ENCODE assay signal across 20 cellular contexts in genomic region chr15:81315452-81316203, GRCh38. TPM values are rescaled to one million over a fixed set of nuclear protein-coding genes. Genes with fewer than 3 reads are reported as not detected.
DNase-seq lines count a peak whose midpoint lies in the region; ATAC-seq lines count a peak whose summit lies in the region.
"Had no signal": no experiment of that assay in that cellular context is flagged by ENCODE, and none has a peak within 500 bp of the region (broad histone marks: within the 10 kb centered on the region; RNA-seq: fewer than 3 reads in every experiment).

No MANE protein-coding gene starts in this region.

- no peak for DNase-seq in CD4-positive, alpha-beta memory T cell
- DNase-seq in naive thymus-derived CD4-positive, alpha-beta T cell: no peak
- no peak for DNase-seq in C1 segment of cervical spinal cord (lab: John Stamatoyannopoulos, UW)
- no peak for DNase-seq in left cardiac atrium
- no peak for DNase-seq in MG63
- DNase-seq: activated CD8-positive, alpha-beta memory T cell treated with anti-CD3 and anti-CD28 coated beads for 24 hours; AML-193; anterior cingulate cortex; DMS53; NCI-H2171; NK-92 treated with Interleukin-12 subunit alpha and Interleukin-12 subunit beta, amount 100 ng/mL, for 24 hours; stimulated activated CD4-positive, alpha-beta T cell treated with anti-CD3 and anti-CD28 coated beads, Interleukin-4, amount 100 ng/mL, for 4 hours; upper lobe of right lung had no signal

- CTCF ChIA-PET in CD4-positive, alpha-beta memory T cell (lab: Charles Lee; ENCODE audit: partially characterized antibody): interaction anchor here (1.0 to 2.0 kb wide), 2 partner anchors 10 to 19 kb away, joined by 3 to 4 read pairs; no protein-coding TSS in a partner anchor
- CTCF ChIA-PET in naive thymus-derived CD4-positive, alpha-beta T cell (lab: Charles Lee): interaction anchor here (0.9 kb wide), 1 partner anchor 10 kb away, joined by 3 read pairs; no protein-coding TSS in a partner anchor

- H3K9me3 Mint-ChIP-seq in CD4-positive, alpha-beta memory T cell: peaks cover 0 to 1% (median 0%) of the 10 kb centered on the region in 8 donors
- H3K9me3 Mint-ChIP-seq in activated T-helper 17 cell treated with anti-CD3 and anti-CD28 coated beads, Interleukin-2, amount 50 U/mL, for 72 hours: no peaks in the 10 kb centered on the region
- peaks cover 0 to 2% (median 0%) of the 10 kb centered on the region in 11 donors for H3K9me3 Mint-ChIP-seq in naive thymus-derived CD4-positive, alpha-beta T cell

- no peak overlapping the region for H3K4me3 ChIP-seq in CD4-positive, alpha-beta memory T cell (ENCODE audit: low read length in 2 of 2)
- H3K4me3 ChIP-seq in naive thymus-derived CD4-positive, alpha-beta T cell (ENCODE audit: low read length): no peak overlapping the region
- H3K4me3 ChIP-seq in MG63: no peak overlapping the region
- H3K4me3 ChIP-seq: gastroesophageal sphincter, lung, upper lobe of right lung had no signal

- no peak overlapping the region for H3K27ac ChIP-seq in CD4-positive, alpha-beta memory T cell (ENCODE audit: low read depth, low read length)
- H3K27ac ChIP-seq in naive thymus-derived CD4-positive, alpha-beta T cell (ENCODE audit: low read depth, low read length): peak overlapping the region; percentile 64
- H3K27ac ChIP-seq: epithelial cell of prostate, gastroesophageal sphincter, upper lobe of right lung had no signal

- H3K27ac Mint-ChIP-seq in CD4-positive, alpha-beta memory T cell: peak overlapping the region; percentile 45 to 93 (median 83)
- peak overlapping the region; percentile 64 for H3K27ac Mint-ChIP-seq in activated T-helper 17 cell treated with anti-CD3 and anti-CD28 coated beads, Interleukin-2, amount 50 U/mL, for 72 hours
- H3K27ac Mint-ChIP-seq in naive thymus-derived CD4-positive, alpha-beta T cell: peak overlapping the region; percentile 47 to 98 (median 88)

- ATAC-seq in HG02852 (IDR thresholded peaks at IDR 0.05; ENCODE audit: unreplicated experiment) (peak; percentile 39), left cardiac atrium (no peak), GM21390 (IDR thresholded peaks at IDR 0.05; ENCODE audit: unreplicated experiment) (no peak)
- peak; percentile 54 for ATAC-seq in activated T-helper 17 cell treated with anti-CD3 and anti-CD28 coated beads, Interleukin-2, amount 50 U/mL, for 72 hours (replicated peaks)
- ATAC-seq in naive thymus-derived CD4-positive, alpha-beta T cell: peak; percentile 21
- ATAC-seq: gastroesophageal sphincter, Right ventricle myocardium inferior, upper lobe of right lung had no signal

- H3K9me3 ChIP-seq in CD4-positive, alpha-beta memory T cell (ENCODE audit: control insufficient read depth in 1 of 2, low read length in 2 of 2): no peaks in the 10 kb centered on the region
- no peaks in the 10 kb centered on the region for H3K9me3 ChIP-seq in naive thymus-derived CD4-positive, alpha-beta T cell (ENCODE audit: control insufficient read depth in 2 of 3, low read length in 3 of 3)
- no peaks in the 10 kb centered on the region for H3K9me3 ChIP-seq in MG63
- H3K9me3 ChIP-seq: gastroesophageal sphincter, upper lobe of right lung had no signal

- H3K36me3 ChIP-seq in CD4-positive, alpha-beta memory T cell (ENCODE audit: insufficient read depth, low read length): peaks cover 9% of the 10 kb centered on the region
- H3K36me3 ChIP-seq in naive thymus-derived CD4-positive, alpha-beta T cell (ENCODE audit: control insufficient read depth in 2 of 3, insufficient read depth in 3 of 3, low read length in 3 of 3): peaks cover 0 to 60% (median 5%) of the 10 kb centered on the region in 3 experiments
- H3K36me3 ChIP-seq in MG63: peaks cover 29% of the 10 kb centered on the region

- no peaks in the 10 kb centered on the region for H3K27me3 ChIP-seq in CD4-positive, alpha-beta memory T cell (ENCODE audit: insufficient read depth, low read length)
- H3K27me3 ChIP-seq in naive thymus-derived CD4-positive, alpha-beta T cell (ENCODE audit: control insufficient read depth in 2 of 2, insufficient read depth in 2 of 2, low read length in 2 of 2): no peaks in the 10 kb centered on the region
- no peaks in the 10 kb centered on the region for H3K27me3 ChIP-seq in MG63
- H3K27me3 ChIP-seq: gastroesophageal sphincter, upper lobe of right lung had no signal

- H3K4me1 Mint-ChIP-seq in CD4-positive, alpha-beta memory T cell: peaks cover 37 to 61% (median 45%) of the 10 kb centered on the region in 4 donors
- H3K4me1 Mint-ChIP-seq in activated T-helper 17 cell treated with anti-CD3 and anti-CD28 coated beads, Interleukin-2, amount 50 U/mL, for 72 hours: peaks cover 24% of the 10 kb centered on the region
- H3K4me1 Mint-ChIP-seq in naive thymus-derived CD4-positive, alpha-beta T cell: peaks cover 45 to 98% (median 91%) of the 10 kb centered on the region in 7 donors

- peaks cover 36 to 63% of the 10 kb centered on the region in 2 donors for H3K36me3 Mint-ChIP-seq in CD4-positive, alpha-beta memory T cell
- peaks cover 84% of the 10 kb centered on the region for H3K36me3 Mint-ChIP-seq in activated T-helper 17 cell treated with anti-CD3 and anti-CD28 coated beads, Interleukin-2, amount 50 U/mL, for 72 hours (ENCODE audit: low read depth)
- peaks cover 21 to 61% (median 34%) of the 10 kb centered on the region in 5 donors for H3K36me3 Mint-ChIP-seq in naive thymus-derived CD4-positive, alpha-beta T cell

- no peaks in the 10 kb centered on the region for H3K27me3 Mint-ChIP-seq in CD4-positive, alpha-beta memory T cell
- H3K27me3 Mint-ChIP-seq in activated T-helper 17 cell treated with anti-CD3 and anti-CD28 coated beads, Interleukin-2, amount 50 U/mL, for 72 hours: no peaks in the 10 kb centered on the region
- no peaks in the 10 kb centered on the region for H3K27me3 Mint-ChIP-seq in naive thymus-derived CD4-positive, alpha-beta T cell

- intact Hi-C loops in CD4-positive, alpha-beta memory T cell (cut with micrococcal nuclease): no loop called here
- intact Hi-C loops in naive thymus-derived CD4-positive, alpha-beta T cell (cut with micrococcal nuclease): loop anchor here in 1 of 2 donors (1.0 kb wide), 1 partner anchor 11 kb away; no protein-coding TSS in a partner anchor
- intact Hi-C loops in left cardiac atrium (cut with DNase I): no loop called here

- POLR2A ChIA-PET in CD4-positive, alpha-beta memory T cell (lab: Charles Lee; ENCODE audit: partially characterized antibody): interaction anchor here (0.9 to 20.5 kb wide), 2 partner anchors 8 to 18 kb away, joined by 3 to 702 read pairs; no protein-coding TSS in a partner anchor
- POLR2A ChIA-PET in naive thymus-derived CD4-positive, alpha-beta T cell (lab: Charles Lee): interaction anchor here (0.8 to 7.8 kb wide), 6 partner anchors 8 to 37 kb away, joined by 3 to 149 read pairs (median 4); partner anchors contain the start of gene STARD5

- H3K4me1 ChIP-seq in CD4-positive, alpha-beta memory T cell (ENCODE audit: insufficient read depth, low read length): peaks cover 38% of the 10 kb centered on the region
- peaks cover 18 to 43% of the 10 kb centered on the region in 2 donors for H3K4me1 ChIP-seq in naive thymus-derived CD4-positive, alpha-beta T cell (ENCODE audit: control insufficient read depth in 2 of 2, insufficient read depth in 2 of 2, low read length in 2 of 2)

- peak overlapping the region in 1 of 8 donors; percentile 1 for H3K4me3 Mint-ChIP-seq in CD4-positive, alpha-beta memory T cell
- H3K4me3 Mint-ChIP-seq in activated T-helper 17 cell treated with anti-CD3 and anti-CD28 coated beads, Interleukin-2, amount 50 U/mL, for 72 hours: no peak overlapping the region
- H3K4me3 Mint-ChIP-seq in naive thymus-derived CD4-positive, alpha-beta T cell: peak overlapping the region in 8 of 10 donors; percentile 5 to 67 (median 34)

RNA-seq across cellular contexts. Expression of gene STARD5, which starts 8.3 kb away (rescaled TPM):
- 1 to 10 TPM; 5.0 to 8.0 TPM for total RNA-seq in CD4-positive, alpha-beta memory T cell
- polyA plus RNA-seq in CD4-positive, alpha-beta memory T cell: 1 to 10 TPM; 1.9 to 3.9 TPM
- total RNA-seq in activated T-helper 17 cell treated with anti-CD3 and anti-CD28 coated beads, Interleukin-2, amount 50 U/mL, for 72 hours: 1 to 10 TPM; 5.9 to 8.8 TPM
- total RNA-seq in naive thymus-derived CD4-positive, alpha-beta T cell: 10 to 100 TPM in 3 of 5 experiments, 1 to 10 TPM in 2; 5.0 to 11.7 (median 10.1) TPM
- polyA plus RNA-seq in naive thymus-derived CD4-positive, alpha-beta T cell: 10 to 100 TPM in 1 of 2 donors, 1 to 10 TPM in 1; 5.2 to 13.5 TPM
- 1 to 10 TPM; 2.0 to 5.7 TPM for total RNA-seq in left cardiac atrium
- 0.22 and 3.4 TPM in 2 replicates for total RNA-seq in MG63 (2014; rRNA removed; shearing (Covaris generic); ENCODE audit: low replicate concordance)

RNA-seq across cellular contexts. Expression of gene TMC3, which starts 58.4 kb away (rescaled TPM):
- not detected for total RNA-seq in CD4-positive, alpha-beta memory T cell
- polyA plus RNA-seq in CD4-positive, alpha-beta memory T cell: under 1 TPM in 1 of 2 donors, not detected in 1; 0.05 TPM
- not detected for total RNA-seq in activated T-helper 17 cell treated with anti-CD3 and anti-CD28 coated beads, Interleukin-2, amount 50 U/mL, for 72 hours
- total RNA-seq in naive thymus-derived CD4-positive, alpha-beta T cell: not detected
- polyA plus RNA-seq in naive thymus-derived CD4-positive, alpha-beta T cell: not detected
- total RNA-seq in left cardiac atrium: not detected
- not detected in 2 replicates for total RNA-seq in MG63 (2014; rRNA removed; shearing (Covaris generic); ENCODE audit: low replicate concordance)
- total RNA-seq: Right ventricle myocardium inferior, upper lobe of right lung had no signal
- polyA plus RNA-seq: lung had no signal

Comparison
In these comparisons a context has a peak if more than half of its experiments do, and no peak if none do; other contexts are left out.
1. ATAC-seq: peak in HG02852 (single experiment), activated T-helper 17 cell treated with anti-CD3 and anti-CD28 coated beads, Interleukin-2, amount 50 U/mL, for 72 hours (single experiment) and naive thymus-derived CD4-positive, alpha-beta T cell (single experiment); none in left cardiac atrium (0 of 2) and GM21390 (single experiment).
2. Peak in every context shown above with its lines, with median percentiles within 50 percentile points of each other: H3K27ac Mint-ChIP-seq.